16 cellular contexts compared by ENCODE assay signal in the genomic region with DNA sequence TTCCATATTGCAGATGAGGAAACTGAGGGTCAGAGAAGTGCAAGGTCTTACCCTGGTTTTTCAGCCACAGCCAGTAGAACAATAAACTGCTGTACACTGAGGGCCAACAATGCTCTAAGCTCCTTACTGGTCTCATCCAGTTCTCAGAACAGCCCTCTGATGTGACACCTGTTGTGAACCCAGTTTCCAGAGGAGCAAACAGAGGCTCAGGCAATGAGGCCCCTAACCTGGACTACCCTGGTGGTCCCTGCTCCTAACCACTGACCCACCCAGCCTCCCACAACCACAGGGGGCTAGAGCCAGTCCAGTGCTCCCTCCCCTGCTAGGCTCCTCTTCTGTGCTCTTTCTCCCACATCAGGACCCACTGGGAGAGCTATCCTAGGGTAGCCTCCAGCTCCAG. TPM values are rescaled to one million over a fixed set of nuclear protein-coding genes. Genes with fewer than 3 reads are reported as not detected.
DNase-seq lines count a peak whose midpoint lies in the region; ATAC-seq and TF ChIP-seq lines count a peak whose summit lies in the region.
"Had no signal": no experiment of that assay in that cellular context is flagged by ENCODE, and none has a peak within 500 bp of the region (broad histone marks: within the 10 kb centered on the region; RNA-seq: fewer than 3 reads in every experiment).

No MANE protein-coding gene starts in this region.

- no peak for TF ChIP-seq POLR2A in IMR-90 (IDR thresholded peaks at IDR 0.05; ENCODE audit: low read depth, low read length)

- H3K4me3 Mint-ChIP-seq in activated naive CD8-positive, alpha-beta T cell treated with anti-CD3 and anti-CD28 coated beads, Interleukin-2, amount 10 ng/mL, durations not matched to agents 7 days and 5 days = no peak overlapping the region
- H3K4me3 Mint-ChIP-seq in activated naive CD8-positive, alpha-beta T cell treated with anti-CD3 and anti-CD28 coated beads, Interleukin-2, amount 50 U/mL, for 24 hours = no peak overlapping the region
- H3K4me3 Mint-ChIP-seq: CD14-positive monocyte; CD8-positive, alpha-beta T cell; GM23338 had no signal

- in situ Hi-C loops in IMR-90 (cut with MboI; ENCODE audit: low sequenced_read_pairs) = no loop called here

- no peaks in the 10 kb centered on the region for H3K9me3 ChIP-seq in IMR-90 (ENCODE audit: control insufficient read depth, insufficient read depth, low read length)
- no peaks in the 10 kb centered on the region for H3K9me3 ChIP-seq in mesenchymal stem cell (ENCODE audit: control insufficient read depth, low read length)
- H3K9me3 ChIP-seq in left lung = no peaks in the 10 kb centered on the region
- no peaks in the 10 kb centered on the region for H3K9me3 ChIP-seq in OCI-LY7 (ENCODE audit: low read length)
- H3K9me3 ChIP-seq in MM.1S (replicated peaks; ENCODE audit: insufficient read depth, low read length) = no peaks in the 10 kb centered on the region

- H3K9me1 ChIP-seq in IMR-90 (ENCODE audit: insufficient read depth, low read length) = peaks cover 15% of the 10 kb centered on the region

- intact Hi-C loops in IMR-90 (cut with micrococcal nuclease) = no loop called here
- intact Hi-C loops in left lung (cut with DNase I) = loop anchor here in 1 of 2 donors (10.0 kb wide), 1 partner anchor 52 kb away; a partner anchor contains a TSS
- intact Hi-C loops in OCI-LY7 (cut with micrococcal nuclease; ENCODE audit: unreplicated experiment) = no loop called here

- H3K79me2 ChIP-seq in OCI-LY7 (ENCODE audit: insufficient read depth, low read depth, low read length) (peaks cover 4% of the 10 kb centered on the region), MM.1S (ENCODE audit: low read length) (peaks cover 4% of the 10 kb centered on the region)

- H3K9me2 ChIP-seq in OCI-LY7 (ENCODE audit: insufficient read depth, low read length) (no peaks in the 10 kb centered on the region), MM.1S (replicated peaks; ENCODE audit: insufficient read depth, low read length) (no peaks in the 10 kb centered on the region)

- H3K4me3 ChIP-seq in IMR-90 (ENCODE audit: insufficient read depth, low read depth, low read length) = no peak overlapping the region
- H3K4me3 ChIP-seq in mesenchymal stem cell (ENCODE audit: insufficient read depth in 1 of 2, low read depth in 1 of 2, low read length in 2 of 2) = no peak overlapping the region
- H3K4me3 ChIP-seq in left lung = no peak overlapping the region
- H3K4me3 ChIP-seq in OCI-LY7 (ENCODE audit: low read depth, low read length, poor library complexity, severe bottlenecking) = no peak overlapping the region
- H3K4me3 ChIP-seq in MM.1S (ENCODE audit: low read length) = no peak overlapping the region
- H3K4me3 ChIP-seq: GM23338 had no signal

- H3K27me3 Mint-ChIP-seq in activated naive CD8-positive, alpha-beta T cell treated with anti-CD3 and anti-CD28 coated beads, Interleukin-2, amount 10 ng/mL, durations not matched to agents 7 days and 5 days = no peaks in the 10 kb centered on the region
- H3K27me3 Mint-ChIP-seq in activated naive CD8-positive, alpha-beta T cell treated with anti-CD3 and anti-CD28 coated beads, Interleukin-2, amount 50 U/mL, for 24 hours = no peaks in the 10 kb centered on the region

- no peak overlapping the region for H3K4me2 ChIP-seq in IMR-90 (ENCODE audit: low read depth, low read length)
- H3K4me2 ChIP-seq in mesenchymal stem cell (ENCODE audit: low read length, poor library complexity, severe bottlenecking) = no peak overlapping the region
- H3K4me2 ChIP-seq in OCI-LY7 (ENCODE audit: low read length) = no peak overlapping the region
- H3K4me2 ChIP-seq in MM.1S (ENCODE audit: low read depth, low read length) = no peak overlapping the region
- H3K4me2 ChIP-seq: GM23338 had no signal

- no peak overlapping the region for H3K23ac ChIP-seq in IMR-90 (ENCODE audit: low read depth, low read length)
- H3K23ac ChIP-seq in mesenchymal stem cell (ENCODE audit: low read length in 2 of 2) = no peak overlapping the region

- H2BK5ac ChIP-seq in IMR-90 (ENCODE audit: low read depth, low read length, poor library complexity, severe bottlenecking) (no peak overlapping the region), mesenchymal stem cell (ENCODE audit: low read depth, low read length, poor library complexity, severe bottlenecking) (no peak overlapping the region)

- no peaks in the 10 kb centered on the region for H3K36me3 Mint-ChIP-seq in activated naive CD8-positive, alpha-beta T cell treated with anti-CD3 and anti-CD28 coated beads, Interleukin-2, amount 10 ng/mL, durations not matched to agents 7 days and 5 days
- H3K36me3 Mint-ChIP-seq in activated naive CD8-positive, alpha-beta T cell treated with anti-CD3 and anti-CD28 coated beads, Interleukin-2, amount 50 U/mL, for 24 hours (ENCODE audit: low read depth) = no peaks in the 10 kb centered on the region
- H3K36me3 Mint-ChIP-seq: CD14-positive monocyte; CD8-positive, alpha-beta T cell had no signal

- no peak overlapping the region for H3K27ac ChIP-seq in IMR-90 (ENCODE audit: insufficient read depth, low read length)
- no peak overlapping the region for H3K27ac ChIP-seq in mesenchymal stem cell (ENCODE audit: low read length, poor library complexity, severe bottlenecking)
- no peak overlapping the region for H3K27ac ChIP-seq in left lung
- H3K27ac ChIP-seq in OCI-LY7 (ENCODE audit: low read depth, low read length, poor library complexity, severe bottlenecking) = no peak overlapping the region
- no peak overlapping the region for H3K27ac ChIP-seq in MM.1S (ENCODE audit: low read length)

- H3K27ac Mint-ChIP-seq in activated naive CD8-positive, alpha-beta T cell treated with anti-CD3 and anti-CD28 coated beads, Interleukin-2, amount 10 ng/mL, durations not matched to agents 7 days and 5 days = peak overlapping the region; percentile 38
- H3K27ac Mint-ChIP-seq in activated naive CD8-positive, alpha-beta T cell treated with anti-CD3 and anti-CD28 coated beads, Interleukin-2, amount 50 U/mL, for 24 hours = no peak overlapping the region
- H3K27ac Mint-ChIP-seq: CD14-positive monocyte; CD8-positive, alpha-beta T cell; GM23338 had no signal

- H3F3A ChIP-seq in MM.1S (ENCODE audit: insufficient read depth, low read length) = peaks cover 15% of the 10 kb centered on the region

- H3K9ac ChIP-seq in IMR-90 (ENCODE audit: low read depth, low read length) (no peak overlapping the region), mesenchymal stem cell (ENCODE audit: low read length) (no peak overlapping the region), MM.1S (ENCODE audit: low read length) (no peak overlapping the region)

- H4K5ac ChIP-seq in IMR-90 (ENCODE audit: low read depth, low read length) = no peak overlapping the region

- H3K4ac ChIP-seq in IMR-90 (ENCODE audit: low read depth, low read length) (peak overlapping the region; percentile 20), mesenchymal stem cell (ENCODE audit: low read depth in 1 of 2, low read length in 2 of 2) (no peak overlapping the region)

- H3K4me1 ChIP-seq in IMR-90 (ENCODE audit: control insufficient read depth, insufficient read depth, low read length) = peaks cover 22% of the 10 kb centered on the region
- H3K4me1 ChIP-seq in mesenchymal stem cell (ENCODE audit: control insufficient read depth, insufficient read depth, low read depth, low read length) = peaks cover 38% of the 10 kb centered on the region
- H3K4me1 ChIP-seq in left lung = peaks cover 3 to 8% of the 10 kb centered on the region in 2 donors
- H3K4me1 ChIP-seq in OCI-LY7 (ENCODE audit: insufficient read depth, low read length, poor library complexity, severe bottlenecking) = peaks cover 18% of the 10 kb centered on the region
- H3K4me1 ChIP-seq in MM.1S (ENCODE audit: low read length) = peaks cover 10% of the 10 kb centered on the region; the same call in 1 of the 2 replicates

- no peak overlapping the region for H3K18ac ChIP-seq in IMR-90 (ENCODE audit: low read depth, low read length)
- no peak overlapping the region for H3K18ac ChIP-seq in mesenchymal stem cell (ENCODE audit: low read depth in 1 of 2, low read length in 2 of 2)

- TF ChIP-seq RAD21 in IMR-90 (IDR thresholded peaks at IDR 0.05; ENCODE audit: low read length) = no peak

- BruUV-seq in IMR-90 (replicated peaks; lab: Mats Ljungman, UMichigan) = no TSS peak
- no TSS peak for BruUV-seq in OCI-LY7 (replicated peaks; lab: Mats Ljungman, UMichigan)

- dilution Hi-C loops in IMR-90 (cut with HindIII; ENCODE audit: low sequenced_read_pairs, unreplicated experiment) = no loop called here

- H2AK5ac ChIP-seq in IMR-90 (ENCODE audit: low read depth, low read length) = peak overlapping the region; percentile 38; the same call in 1 of the 2 replicates
- H2AK5ac ChIP-seq in mesenchymal stem cell (ENCODE audit: low read length, severe bottlenecking) = peak overlapping the region; percentile 8

- H3K56ac ChIP-seq in IMR-90 (ENCODE audit: extremely low read depth, insufficient read depth, low read length) = no peak overlapping the region

- H3K79me1 ChIP-seq in IMR-90 (ENCODE audit: low read depth in 1 of 2, low read length in 2 of 2) (peaks cover 3 to 10% of the 10 kb centered on the region in 2 experiments; a peak in 3 of 4 replicates), mesenchymal stem cell (replicated peaks; ENCODE audit: low read length, poor library complexity, severe bottlenecking) (peaks cover 1% of the 10 kb centered on the region)

- ATAC-seq in activated naive CD8-positive, alpha-beta T cell treated with anti-CD3 and anti-CD28 coated beads, Interleukin-2, amount 10 ng/mL, durations not matched to agents 7 days and 5 days (ENCODE audit: low read depth) = no peak
- ATAC-seq in activated naive CD8-positive, alpha-beta T cell treated with anti-CD3 and anti-CD28 coated beads, Interleukin-2, amount 50 U/mL, for 24 hours = no peak
- ATAC-seq in IMR-90 (ENCODE audit: low read depth) (no peak), left lung (no peak)
- ATAC-seq: CD8-positive, alpha-beta T cell; GM23338 had no signal

- no peak overlapping the region for H2BK15ac ChIP-seq in IMR-90 (ENCODE audit: low read depth, low read length)
- no peak overlapping the region for H2BK15ac ChIP-seq in mesenchymal stem cell (ENCODE audit: low read depth, poor library complexity, severe bottlenecking)

- no peak overlapping the region for H3K14ac ChIP-seq in IMR-90 (replicated peaks; ENCODE audit: low read depth, low read length)
- no peak overlapping the region for H3K14ac ChIP-seq in mesenchymal stem cell (ENCODE audit: low read length in 2 of 2)

- H2BK20ac ChIP-seq in IMR-90 (ENCODE audit: low read depth, low read length) = peak overlapping the region; percentile 18; the same call in 1 of the 2 replicates

- H4K91ac ChIP-seq in IMR-90 (ENCODE audit: insufficient read depth, low read depth, low read length) = no peak overlapping the region
- H4K91ac ChIP-seq in mesenchymal stem cell (ENCODE audit: low read length) = no peak overlapping the region

- CTCF ChIA-PET in IMR-90 (lab: Yijun Ruan, JAX) (no interaction called here), OCI-LY7 (lab: Charles Lee; ENCODE audit: unreplicated experiment) (no interaction called here)

- H3K4me1 Mint-ChIP-seq in activated naive CD8-positive, alpha-beta T cell treated with anti-CD3 and anti-CD28 coated beads, Interleukin-2, amount 10 ng/mL, durations not matched to agents 7 days and 5 days = peaks cover 24% of the 10 kb centered on the region
- H3K4me1 Mint-ChIP-seq in activated naive CD8-positive, alpha-beta T cell treated with anti-CD3 and anti-CD28 coated beads, Interleukin-2, amount 50 U/mL, for 24 hours = peaks cover 17% of the 10 kb centered on the region

- H2BK120ac ChIP-seq in IMR-90 (ENCODE audit: low read depth, low read length) = peak overlapping the region; percentile 38; the same call in 1 of the 2 replicates
- no peak overlapping the region for H2BK120ac ChIP-seq in mesenchymal stem cell (ENCODE audit: low read depth, low read length)

- POLR2A ChIA-PET in activated naive CD8-positive, alpha-beta T cell treated with anti-CD3 and anti-CD28 coated beads, Interleukin-2, amount 10 ng/mL, durations not matched to agents 7 days and 5 days (lab: Charles Lee) = interaction anchor here (0.6 to 1.5 kb wide), 2 partner anchors 12 to 112 kb away, joined by 3 to 4 read pairs; a partner anchor contains a TSS
- POLR2A ChIA-PET in IMR-90 (lab: Charles Lee; ENCODE audit: unreplicated experiment) (no interaction called here), OCI-LY7 (lab: Charles Lee) (no interaction called here)

- TF ChIP-seq CTCF in IMR-90 (conservative IDR thresholded peaks at IDR 0.05; ENCODE audit: low read depth, low read length) = no peak
- no peak for TF ChIP-seq CTCF in left lung (IDR thresholded peaks at IDR 0.05)
- TF ChIP-seq CTCF in OCI-LY7 (conservative IDR thresholded peaks at IDR 0.05; ENCODE audit: low read length) = no peak
- no peak for TF ChIP-seq CTCF in MM.1S (IDR thresholded peaks at IDR 0.05; ENCODE audit: low read length)

- H2BK12ac ChIP-seq in mesenchymal stem cell (ENCODE audit: low read length in 2 of 2) = no peak overlapping the region

- H4K8ac ChIP-seq in IMR-90 (ENCODE audit: low read depth in 2 of 2, low read length in 2 of 2) (no peak overlapping the region), mesenchymal stem cell (ENCODE audit: low read length) (no peak overlapping the region)

- H3K36me3 ChIP-seq in IMR-90 (ENCODE audit: control insufficient read depth, insufficient read depth, low read length) = no peaks in the 10 kb centered on the region
- H3K36me3 ChIP-seq in mesenchymal stem cell (ENCODE audit: control insufficient read depth in 1 of 2, insufficient read depth in 2 of 2, low read depth in 1 of 2, low read length in 2 of 2) = peaks cover 0 to 15% of the 10 kb centered on the region in 2 experiments
- no peaks in the 10 kb centered on the region for H3K36me3 ChIP-seq in left lung
- peaks cover under 1% of the 10 kb centered on the region; the same call in 1 of the 2 replicates for H3K36me3 ChIP-seq in OCI-LY7 (ENCODE audit: insufficient read depth, low read length)
- H3K36me3 ChIP-seq in MM.1S (replicated peaks; ENCODE audit: insufficient read depth, low read length) = no peaks in the 10 kb centered on the region

- H3K27me3 ChIP-seq in IMR-90 (ENCODE audit: control insufficient read depth, insufficient read depth, low read length) = no peaks in the 10 kb centered on the region
- no peaks in the 10 kb centered on the region for H3K27me3 ChIP-seq in mesenchymal stem cell (ENCODE audit: control insufficient read depth in 1 of 2, insufficient read depth in 1 of 2, low read length in 2 of 2)
- H3K27me3 ChIP-seq in left lung = no peaks in the 10 kb centered on the region
- H3K27me3 ChIP-seq in MM.1S (replicated peaks; ENCODE audit: insufficient read depth, low read length) = no peaks in the 10 kb centered on the region

- H2AK9ac ChIP-seq in IMR-90 (replicated peaks; ENCODE audit: low read depth, low read length, poor library complexity) = no peak overlapping the region

- DNase-seq in activated naive CD8-positive, alpha-beta T cell treated with anti-CD3 and anti-CD28 coated beads, Interleukin-2, amount 10 ng/mL, durations not matched to agents 7 days and 5 days = no peak
- DNase-seq in activated naive CD8-positive, alpha-beta T cell treated with anti-CD3 and anti-CD28 coated beads, Interleukin-2, amount 50 U/mL, for 24 hours = no peak
- DNase-seq in IMR-90 = no peak
- DNase-seq in mesenchymal stem cell = no peak
- no peak for DNase-seq in left lung
- DNase-seq in OCI-LY7 (ENCODE audit: low spot score) = no peak
- no peak for DNase-seq in MM.1S
- DNase-seq: 8988T; AML-193; CD8-positive, alpha-beta T cell; COR-L47; DND-41; GDM1; H7 had no signal

- no peaks in the 10 kb centered on the region for H3K9me3 Mint-ChIP-seq in activated naive CD8-positive, alpha-beta T cell treated with anti-CD3 and anti-CD28 coated beads, Interleukin-2, amount 10 ng/mL, durations not matched to agents 7 days and 5 days
- no peaks in the 10 kb centered on the region for H3K9me3 Mint-ChIP-seq in activated naive CD8-positive, alpha-beta T cell treated with anti-CD3 and anti-CD28 coated beads, Interleukin-2, amount 50 U/mL, for 24 hours
- H3K9me3 Mint-ChIP-seq: CD14-positive monocyte; CD8-positive, alpha-beta T cell; GM23338 had no signal

- H2AFZ ChIP-seq in IMR-90 (replicated peaks; ENCODE audit: low read length, poor library complexity) (peak overlapping the region; percentile 37), mesenchymal stem cell (ENCODE audit: low read depth, low read length) (no peak overlapping the region), OCI-LY7 (ENCODE audit: low read length) (no peak overlapping the region), MM.1S (ENCODE audit: low read length) (no peak overlapping the region)
- H2AFZ ChIP-seq: GM23338 had no signal

- H4K20me1 ChIP-seq in IMR-90 (ENCODE audit: insufficient read depth, low read length) (peaks cover 4% of the 10 kb centered on the region; the same call in 1 of the 2 replicates), OCI-LY7 (ENCODE audit: insufficient read depth, low read length) (peaks cover 2% of the 10 kb centered on the region; the same call in 1 of the 2 replicates), MM.1S (ENCODE audit: insufficient read depth, low read length) (no peaks in the 10 kb centered on the region)

RNA-seq across cellular contexts. Expression of a gene that starts 4.1 kb away (rescaled TPM):
- total RNA-seq in activated naive CD8-positive, alpha-beta T cell treated with anti-CD3 and anti-CD28 coated beads, Interleukin-2, amount 10 ng/mL, durations not matched to agents 7 days and 5 days = 10 to 100 TPM; 81.2 to 82.8 TPM
- total RNA-seq in IMR-90 (2012; rRNA removed) (97.5 and 110 TPM in 2 replicates), left lung (10 to 100 TPM; 52.4 to 80.5 TPM), OCI-LY7 (2022) (242 and 252 TPM in 2 replicates)
- 157 and 159 TPM in 2 replicates for polyA plus RNA-seq in IMR-90 (2012; rRNA removed)
- polyA plus RNA-seq in IMR-90 (2012; cell fraction: cytosol; rRNA removed) = 143 and 158 TPM in 2 replicates
- 79.7 and 79.9 TPM in 2 replicates for polyA plus RNA-seq in IMR-90 (2012; cell fraction: nucleus; rRNA removed; ENCODE audit: low replicate concordance)
- 68.2 TPM for polyA plus RNA-seq in mesenchymal stem cell (2013, experiment 1 of 2)
- polyA plus RNA-seq in mesenchymal stem cell (2013, experiment 2 of 2) = 67.4 TPM
- 265 and 297 TPM in 2 replicates for total RNA-seq in OCI-LY7 (2014; rRNA removed; shearing (Covaris generic))

RNA-seq across cellular contexts. Expression of a gene that starts 10.0 kb away (rescaled TPM):
- 1 to 10 TPM; 2.1 to 2.4 TPM for total RNA-seq in activated naive CD8-positive, alpha-beta T cell treated with anti-CD3 and anti-CD28 coated beads, Interleukin-2, amount 10 ng/mL, durations not matched to agents 7 days and 5 days
- total RNA-seq in IMR-90 (2012; rRNA removed) (1.4 and 2.2 TPM in 2 replicates), left lung (1 to 10 TPM; 1.2 to 5.3 TPM), OCI-LY7 (2022) (6.3 and 9.2 TPM in 2 replicates)
- polyA plus RNA-seq in IMR-90 (2012; rRNA removed) = 5.9 and 6.0 TPM in 2 replicates
- 6.5 and 10.3 TPM in 2 replicates for polyA plus RNA-seq in IMR-90 (2012; cell fraction: cytosol; rRNA removed)
- polyA plus RNA-seq in IMR-90 (2012; cell fraction: nucleus; rRNA removed; ENCODE audit: low replicate concordance) = 5.3 and 10.6 TPM in 2 replicates
- 24.7 TPM for polyA plus RNA-seq in mesenchymal stem cell (2013, experiment 1 of 2)
- polyA plus RNA-seq in mesenchymal stem cell (2013, experiment 2 of 2) = 25.1 TPM
- total RNA-seq in OCI-LY7 (2014; rRNA removed; shearing (Covaris generic)) = 10.0 and 12.9 TPM in 2 replicates
- polyA plus RNA-seq: CD14-positive monocyte had no signal

RNA-seq across cellular contexts. Expression of a gene that starts 14.9 kb away (rescaled TPM):
- 100 to 1,000 TPM in 1 of 2 experiments, 10 to 100 TPM in 1; 99.8 to 111 TPM for total RNA-seq in activated naive CD8-positive, alpha-beta T cell treated with anti-CD3 and anti-CD28 coated beads, Interleukin-2, amount 10 ng/mL, durations not matched to agents 7 days and 5 days
- total RNA-seq in IMR-90 (2012; rRNA removed) (1.4 and 2.2 TPM in 2 replicates), left lung (100 to 1,000 TPM in 1 of 2 donors, 10 to 100 TPM in 1; 73.0 to 128 TPM), OCI-LY7 (2022) (191 and 252 TPM in 2 replicates)
- 10.8 and 11.2 TPM in 2 replicates for polyA plus RNA-seq in IMR-90 (2012; rRNA removed)
- 3.3 and 4.8 TPM in 2 replicates for polyA plus RNA-seq in IMR-90 (2012; cell fraction: cytosol; rRNA removed)
- 1.6 and 4.7 TPM in 2 replicates for polyA plus RNA-seq in IMR-90 (2012; cell fraction: nucleus; rRNA removed; ENCODE audit: low replicate concordance)
- polyA plus RNA-seq in mesenchymal stem cell (2013, experiment 1 of 2) = 425 TPM
- polyA plus RNA-seq in mesenchymal stem cell (2013, experiment 2 of 2) = 448 TPM
- 50.8 and 54.6 TPM in 2 replicates for total RNA-seq in OCI-LY7 (2014; rRNA removed; shearing (Covaris generic))

RNA-seq across cellular contexts. Expression of a gene that starts 19.9 kb away (rescaled TPM):
- total RNA-seq in activated naive CD8-positive, alpha-beta T cell treated with anti-CD3 and anti-CD28 coated beads, Interleukin-2, amount 10 ng/mL, durations not matched to agents 7 days and 5 days = 1 to 10 TPM; 2.1 to 2.9 TPM
- total RNA-seq in IMR-90 (2012; rRNA removed) (1.7 and 2.3 TPM in 2 replicates), left lung (1 to 10 TPM in 1 of 2 donors, under 1 TPM in 1; 0.58 to 3.1 TPM), OCI-LY7 (2022) (0.86 and 1.3 TPM in 2 replicates)
- polyA plus RNA-seq in IMR-90 (2012; rRNA removed) = 3.1 and 3.5 TPM in 2 replicates
- 4.2 and 4.6 TPM in 2 replicates for polyA plus RNA-seq in IMR-90 (2012; cell fraction: cytosol; rRNA removed)
- polyA plus RNA-seq in IMR-90 (2012; cell fraction: nucleus; rRNA removed; ENCODE audit: low replicate concordance) = 7.1 and 11.0 TPM in 2 replicates
- 0.15 TPM for polyA plus RNA-seq in mesenchymal stem cell (2013, experiment 1 of 2)
- 0.26 TPM for polyA plus RNA-seq in mesenchymal stem cell (2013, experiment 2 of 2)
- total RNA-seq in OCI-LY7 (2014; rRNA removed; shearing (Covaris generic)) = 1.0 and 1.7 TPM in 2 replicates

RNA-seq across cellular contexts. Expression of a gene that starts 28.4 kb away (rescaled TPM):
- total RNA-seq in activated naive CD8-positive, alpha-beta T cell treated with anti-CD3 and anti-CD28 coated beads, Interleukin-2, amount 10 ng/mL, durations not matched to agents 7 days and 5 days = not detected
- total RNA-seq in IMR-90 (2012; rRNA removed) (not detected in 2 replicates), left lung (not detected), OCI-LY7 (2022) (312 and 333 TPM in 2 replicates)
- not detected in 2 replicates for polyA plus RNA-seq in IMR-90 (2012; rRNA removed)
- not detected in 2 replicates for polyA plus RNA-seq in IMR-90 (2012; cell fraction: cytosol; rRNA removed)
- not detected in 2 replicates for polyA plus RNA-seq in IMR-90 (2012; cell fraction: nucleus; rRNA removed; ENCODE audit: low replicate concordance)
- 0.68 TPM for polyA plus RNA-seq in mesenchymal stem cell (2013, experiment 1 of 2)
- 0.52 TPM for polyA plus RNA-seq in mesenchymal stem cell (2013, experiment 2 of 2)
- total RNA-seq in OCI-LY7 (2014; rRNA removed; shearing (Covaris generic)) = 163 and 241 TPM in 2 replicates
- total RNA-seq: GM23338, H7 had no signal

Comparison
In these comparisons a context has a peak if more than half of its experiments do, and no peak if none do; other contexts are left out.
1. RNA of a gene that starts 14.9 kb away (total RNA-seq): 50.8 to 252 TPM in OCI-LY7, 73.0 to 128 TPM in left lung and 99.8 to 111 TPM in activated naive CD8-positive, alpha-beta T cell treated with anti-CD3 and anti-CD28 coated beads, Interleukin-2, amount 10 ng/mL, durations not matched to agents 7 days and 5 days; 1.4 to 2.2 TPM in IMR-90; every median in the first group is over 10 times any median in the second.